In genomic region chr2:222049946-222050345, GRCh38 we compare ENCODE assay signal across 28 cellular contexts.
DNase-seq lines count a peak whose midpoint lies in the region; ATAC-seq, FAIRE-seq and TF ChIP-seq lines count a peak whose summit lies in the region.
"Had no signal": no experiment of that assay in that cellular context is flagged by ENCODE, and none has a peak within 500 bp of the region (broad histone marks: within the 10 kb centered on the region; RNA-seq: fewer than 3 reads in every experiment).

No MANE protein-coding gene starts in this region.

- no peaks in the 10 kb centered on the region for H4K20me1 ChIP-seq in fibroblast of lung (ENCODE audit: control insufficient read depth, extremely low read depth, insufficient read depth, low read length)
- peaks cover 25% of the 10 kb centered on the region for H4K20me1 ChIP-seq in GM23338 (replicated peaks; ENCODE audit: insufficient read depth)
- no peaks in the 10 kb centered on the region for H4K20me1 ChIP-seq in HepG2 (ENCODE audit: insufficient read depth, low read length)

- DNase-seq in H4 (ENCODE audit: low spot score): peak; percentile 64
- DNase-seq in RPMI7951 (ENCODE audit: low read depth): peak; percentile 23
- DNase-seq in fibroblast of lung (ENCODE audit: low read depth in 2 of 2): peak; percentile 23 to 44
- no peak for DNase-seq in nephron progenitor cell
- no peak for DNase-seq in GM23338 (ENCODE audit: low spot score)
- no peak for DNase-seq in HepG2 (ENCODE audit: low spot score)
- DNase-seq: activated B cell treated with CpG ODN at 0.5 μM for 24 hours; activated CD4-positive, alpha-beta T cell treated with anti-CD3 and anti-CD28 coated beads, Interleukin-2, amount 50 U/mL, for 4 hours; activated naive CD4-positive, alpha-beta T cell treated with anti-CD3 and anti-CD28 coated beads, Interleukin-2, amount 50 U/mL, for 16 hours; CD4-positive, alpha-beta memory T cell; cerebellar nuclear complex; GDM1; immature natural killer cell; Karpas-422; left ventricle myocardium inferior; NCI-H1092; NCI-H187; NCI-H748 treated with DMSO at 0.1 percent for 48 hours; Right ventricle myocardium superior; T1000 had no signal

- in situ Hi-C loops in HepG2 (cut with HindIII; ENCODE audit: extremely low pct_ligation_motif_present, low pct_unique_long_range_greater_than_20kb): loop anchor here (5.0 kb wide), 1 partner anchor 512 kb away; no protein-coding TSS in a partner anchor

- WGBS in HepG2 (ENCODE audit: low lambda C conversion rate): 3% methylated on average over 3 of the region's 3 CpGs

- H3K36me3 ChIP-seq in fibroblast of lung (ENCODE audit: control insufficient read depth, insufficient read depth, low read length): no peaks in the 10 kb centered on the region
- no peaks in the 10 kb centered on the region for H3K36me3 ChIP-seq in GM23338 (ENCODE audit: insufficient read depth)
- H3K36me3 ChIP-seq in HepG2 (replicated peaks in 1 of 2; ENCODE audit: control insufficient read depth in 1 of 2, insufficient read depth in 2 of 2, low read length in 2 of 2): no peaks in the 10 kb centered on the region
- H3K36me3 ChIP-seq: left ventricle myocardium inferior had no signal

- no peaks in the 10 kb centered on the region for H3K27me3 ChIP-seq in fibroblast of lung (ENCODE audit: control insufficient read depth, insufficient read depth, low read length)
- peaks cover 88% of the 10 kb centered on the region for H3K27me3 ChIP-seq in GM23338 (ENCODE audit: insufficient read depth)
- H3K27me3 ChIP-seq in HepG2 (ENCODE audit: control insufficient read depth in 1 of 2, insufficient read depth in 2 of 2, low read length in 2 of 2): peaks cover 0 to 14% of the 10 kb centered on the region in 2 experiments; a peak in 2 of 5 replicates

- ATAC-seq in GM19023 (IDR thresholded peaks at IDR 0.05; ENCODE audit: unreplicated experiment): no peak
- ATAC-seq in GM23338: no peak
- no peak for ATAC-seq in GM21619 (IDR thresholded peaks at IDR 0.05; ENCODE audit: unreplicated experiment)
- ATAC-seq in HepG2: no peak

- H3K4me2 ChIP-seq in fibroblast of lung (ENCODE audit: extremely low read depth, insufficient read depth, low read length) (no peak overlapping the region), GM23338 (no peak overlapping the region), HepG2 (ENCODE audit: low read depth, low read length) (no peak overlapping the region)
- H3K4me2 ChIP-seq: hepatocyte had no signal

- TF ChIP-seq EP300 in HepG2 (IDR thresholded peaks at IDR 0.05; ENCODE audit: low read depth in 2 of 2, low read length in 2 of 2): no peak
- no peak for TF ChIP-seq EP300 in HepG2 (CRISPR knock-in tag; IDR thresholded peaks at IDR 0.05; ENCODE audit: borderline replicate concordance)

- TF ChIP-seq POLR2A in HepG2 (IDR thresholded peaks at IDR 0.05; ENCODE audit: insufficient read depth in 1 of 2, low read depth in 2 of 2, low read length in 2 of 2): no peak

- peaks cover 16% of the 10 kb centered on the region for H3K4me1 Mint-ChIP-seq in nephron progenitor cell
- peaks cover 10% of the 10 kb centered on the region for H3K4me1 Mint-ChIP-seq in GM23338
- H3K4me1 Mint-ChIP-seq: activated B cell treated with CpG ODN at 0.5 μM for 24 hours; CD4-positive, alpha-beta memory T cell; immature natural killer cell had no signal

- no peak overlapping the region for H2AFZ ChIP-seq in fibroblast of lung (ENCODE audit: low read length)
- no peak overlapping the region for H2AFZ ChIP-seq in GM23338
- H2AFZ ChIP-seq in HepG2 (ENCODE audit: low read length): no peak overlapping the region
- H2AFZ ChIP-seq: hepatocyte had no signal

- no peaks in the 10 kb centered on the region for H3K9me3 ChIP-seq in fibroblast of lung (ENCODE audit: control insufficient read depth, insufficient read depth, low read depth, low read length)
- no peaks in the 10 kb centered on the region for H3K9me3 ChIP-seq in HepG2 (ENCODE audit: low read length)
- H3K9me3 ChIP-seq: left ventricle myocardium inferior had no signal

- H3K4me1 ChIP-seq in fibroblast of lung (ENCODE audit: control insufficient read depth, extremely low read depth, insufficient read depth, low read length) (no peaks in the 10 kb centered on the region), GM23338 (ENCODE audit: insufficient read depth) (0 out of 2 replicates have a peak, but pooled peaks cover 5% of the 10 kb centered on the region), HepG2 (ENCODE audit: insufficient read depth, low read length) (no peaks in the 10 kb centered on the region)
- H3K4me1 ChIP-seq: left ventricle myocardium inferior had no signal

- H3K4me3 Mint-ChIP-seq in nephron progenitor cell (no peak overlapping the region), GM23338 (no peak overlapping the region)
- H3K4me3 Mint-ChIP-seq: activated B cell treated with CpG ODN at 0.5 μM for 24 hours; activated T-helper 1 cell treated with anti-CD3 and anti-CD28 coated beads, Interleukin-12 subunit alpha, Interleukin-12 subunit beta, Interleukin-2, Interleukin-4 antibody, amounts not matched to agents 30 ng/mL and 10 ng/mL and 1 ng/mL, durations not matched to agents 14 hours and 24 hours and 36 hours; CD4-positive, alpha-beta memory T cell; immature natural killer cell; type B pancreatic cell had no signal

- H3K27me3 Mint-ChIP-seq in nephron progenitor cell (ENCODE audit: low read depth, poor library complexity) (peaks cover 4% of the 10 kb centered on the region), GM23338 (ENCODE audit: insufficient read depth, low read depth, poor library complexity) (peaks cover 49% of the 10 kb centered on the region)

- H3K79me2 ChIP-seq in fibroblast of lung (ENCODE audit: control insufficient read depth, insufficient read depth, low read length) (no peaks in the 10 kb centered on the region), GM23338 (replicated peaks; ENCODE audit: insufficient read depth) (no peaks in the 10 kb centered on the region), HepG2 (ENCODE audit: insufficient read depth, low read length) (no peaks in the 10 kb centered on the region)
- H3K79me2 ChIP-seq: hepatocyte had no signal

- H3K36me3 Mint-ChIP-seq in nephron progenitor cell (ENCODE audit: low read depth): no peaks in the 10 kb centered on the region
- no peaks in the 10 kb centered on the region for H3K36me3 Mint-ChIP-seq in GM23338 (ENCODE audit: low read depth)
- H3K36me3 Mint-ChIP-seq: CD4-positive, alpha-beta memory T cell; immature natural killer cell; type B pancreatic cell had no signal

- no peaks in the 10 kb centered on the region for H3K9me3 Mint-ChIP-seq in nephron progenitor cell
- H3K9me3 Mint-ChIP-seq in GM23338: no peaks in the 10 kb centered on the region
- H3K9me3 Mint-ChIP-seq: activated B cell treated with CpG ODN at 0.5 μM for 24 hours; activated T-helper 1 cell treated with anti-CD3 and anti-CD28 coated beads, Interleukin-12 subunit alpha, Interleukin-12 subunit beta, Interleukin-2, Interleukin-4 antibody, amounts not matched to agents 30 ng/mL and 10 ng/mL and 1 ng/mL, durations not matched to agents 14 hours and 24 hours and 36 hours; CD4-positive, alpha-beta memory T cell; immature natural killer cell; type B pancreatic cell had no signal

- FAIRE-seq in HepG2 (lab: Jason Lieb, UNC): no peak
- FAIRE-seq: frontal cortex, H54 had no signal

- H3K9ac ChIP-seq in fibroblast of lung (ENCODE audit: insufficient read depth, low read length) (no peak overlapping the region), HepG2 (ENCODE audit: insufficient read depth, low read depth, low read length) (no peak overlapping the region)

- H3K27ac Mint-ChIP-seq in nephron progenitor cell (peak overlapping the region; percentile 43), GM23338 (no peak overlapping the region)
- H3K27ac Mint-ChIP-seq: activated B cell treated with CpG ODN at 0.5 μM for 24 hours; activated T-helper 1 cell treated with anti-CD3 and anti-CD28 coated beads, Interleukin-12 subunit alpha, Interleukin-12 subunit beta, Interleukin-2, Interleukin-4 antibody, amounts not matched to agents 30 ng/mL and 10 ng/mL and 1 ng/mL, durations not matched to agents 14 hours and 24 hours and 36 hours; CD4-positive, alpha-beta memory T cell; immature natural killer cell; progenitor cell of endocrine pancreas; type B pancreatic cell had no signal

- no peaks in the 10 kb centered on the region for H3K9me2 ChIP-seq in GM23338 (ENCODE audit: insufficient read depth)

- H3K27ac ChIP-seq in fibroblast of lung (ENCODE audit: insufficient read depth, low read length) (no peak overlapping the region), GM23338 (ENCODE audit: low read depth) (no peak overlapping the region), HepG2 (ENCODE audit: extremely low read length, insufficient read depth, low read length) (no peak overlapping the region)
- H3K27ac ChIP-seq: hepatocyte, left ventricle myocardium inferior had no signal

- BruUV-seq in HepG2 (replicated peaks; lab: Mats Ljungman, UMichigan): no TSS peak

- CTCF ChIA-PET in HepG2 (lab: Yijun Ruan, JAX; ENCODE audit: low intra/inter-chr PET ratio, low total read pairs): no interaction called here

- H3K4me3 ChIP-seq in fibroblast of lung (replicated peaks in 1 of 4; ENCODE audit: control extremely low read depth in 1 of 4, insufficient read depth in 1 of 4, low read depth in 3 of 4, low read length in 4 of 4) (no peak overlapping the region), GM23338 (no peak overlapping the region), HepG2 (replicated peaks in 1 of 3; ENCODE audit: insufficient read depth in 1 of 3, low read depth in 2 of 3, low read length in 3 of 3) (no peak overlapping the region)
- H3K4me3 ChIP-seq: hepatocyte, left ventricle myocardium inferior had no signal

- TF ChIP-seq CTCF in fibroblast of lung (conservative IDR thresholded peaks at IDR 0.05 in 1 of 2, IDR thresholded peaks at IDR 0.05 in 1 of 2; ENCODE audit: low read depth in 1 of 2, low read length in 2 of 2) (no peak), nephron progenitor cell (IDR thresholded peaks at IDR 0.05) (no peak), GM23338 (conservative IDR thresholded peaks at IDR 0.05; ENCODE audit: low read depth in 2 of 2) (no peak), HepG2 (CRISPR knock-in tag; IDR thresholded peaks at IDR 0.05) (no peak)

- no peaks in the 10 kb centered on the region for H3F3A ChIP-seq in GM23338 (replicated peaks; ENCODE audit: low read depth)

- POLR2A ChIA-PET in HepG2 (lab: Yijun Ruan, JAX): no interaction called here

- intact Hi-C loops in HepG2 (cut with micrococcal nuclease; ENCODE audit: unreplicated experiment): no loop called here

- no peak for TF ChIP-seq RAD21 in HepG2 (CRISPR knock-in tag; IDR thresholded peaks at IDR 0.05)

TF ChIP-seq in HepG2, 621 proteins besides CTCF, POLR2A, EP300 and RAD21 (continues in another document):
- TF ChIP-seq RXRB (CRISPR knock-in tag; IDR thresholded peaks at IDR 0.05; ENCODE audit: borderline replicate concordance) (no peak), CCAR2 (optimal IDR thresholded peaks at IDR 0.05; ENCODE audit: low read depth, low read length) (no peak)

Comparison
In these comparisons a context has a peak if more than half of its experiments do, and no peak if none do; other contexts are left out.
1. DNase-seq: peak in H4 (single experiment), RPMI7951 (single experiment) and fibroblast of lung (2 of 2); none in nephron progenitor cell (single experiment), GM23338 (single experiment) and HepG2 (single experiment).